Comparison of ENCODE assay signal across 1 cellular context in genomic region chr3:160565442-160566403, GRCh38.
TF ChIP-seq lines count a peak whose summit lies in the region.

Gene KPNA4 (minus strand): TSS chr3:160565571. CDS start chr3:160565282, 289 bp downstream.

TF ChIP-seq in HepG2, 621 proteins besides CTCF, POLR2A, EP300 and RAD21 (continued from another document and continues in another):
- no peak for TF ChIP-seq FIP1L1 (IDR thresholded peaks at IDR 0.05; ENCODE audit: borderline replicate concordance, insufficient read depth, low read depth, low read length)
- peak; percentile 85; the same call in 1 of the 2 replicates for TF ChIP-seq EED (CRISPR knock-in tag; IDR thresholded peaks at IDR 0.05)
- 0 out of 2 replicates have a peak, but pooled peaks have one; percentile 16 for TF ChIP-seq ZNF275 (CRISPR knock-in tag; IDR thresholded peaks at IDR 0.05; ENCODE audit: borderline replicate concordance)
- peak; percentile 31 for TF ChIP-seq ZFY (CRISPR knock-in tag; IDR thresholded peaks at IDR 0.05)
- peak; percentile 66; the same call in 1 of the 2 replicates for TF ChIP-seq TFDP1 (CRISPR knock-in tag; IDR thresholded peaks at IDR 0.05; ENCODE audit: borderline replicate concordance)
- TF ChIP-seq CREM (IDR thresholded peaks at IDR 0.05): no peak
- TF ChIP-seq CREM (CRISPR knock-in tag; IDR thresholded peaks at IDR 0.05): no peak
- TF ChIP-seq ZSCAN9 (CRISPR knock-in tag; IDR thresholded peaks at IDR 0.05; ENCODE audit: borderline replicate concordance): peak; percentile 39; the same call in 1 of the 2 replicates
- TF ChIP-seq PAX8 (CRISPR knock-in tag; IDR thresholded peaks at IDR 0.05; ENCODE audit: borderline replicate concordance): 0 out of 2 replicates have a peak, but pooled peaks have one; percentile 76
- TF ChIP-seq NR2F2 (IDR thresholded peaks at IDR 0.05; ENCODE audit: borderline replicate concordance, low read depth): 0 out of 2 replicates have a peak, but pooled peaks have one; percentile 12
- TF ChIP-seq ZNF30 (CRISPR knock-in tag; IDR thresholded peaks at IDR 0.05): no peak
- TF ChIP-seq MXD4 (CRISPR knock-in tag; IDR thresholded peaks at IDR 0.05): peak; percentile 94
- no peak for TF ChIP-seq ETV6 (CRISPR knock-in tag; conservative IDR thresholded peaks at IDR 0.05)
- no peak for TF ChIP-seq U2AF1 (optimal IDR thresholded peaks at IDR 0.05; ENCODE audit: low read depth, low read length)
- TF ChIP-seq SNRNP70 (IDR thresholded peaks at IDR 0.05; ENCODE audit: low read depth, low read length): no peak
- TF ChIP-seq ZNF180 (CRISPR knock-in tag; IDR thresholded peaks at IDR 0.05; ENCODE audit: borderline replicate concordance, low read depth): no peak
- no peak; the same call in 1 of the 2 replicates for TF ChIP-seq ZNF724P (CRISPR knock-in tag; IDR thresholded peaks at IDR 0.05; ENCODE audit: borderline replicate concordance)
- no peak for TF ChIP-seq SMARCC2 (IDR thresholded peaks at IDR 0.05)
- TF ChIP-seq ZNF766 (CRISPR knock-in tag; IDR thresholded peaks at IDR 0.05; ENCODE audit: borderline replicate concordance): 0 out of 2 replicates have a peak, but pooled peaks have one; percentile 34
- no peak for TF ChIP-seq ZNF160 (CRISPR knock-in tag; IDR thresholded peaks at IDR 0.05)
- no peak for TF ChIP-seq ZBTB20 (CRISPR knock-in tag; IDR thresholded peaks at IDR 0.05; ENCODE audit: borderline replicate concordance, low read depth)
- TF ChIP-seq PAF1 (CRISPR knock-in tag; IDR thresholded peaks at IDR 0.05): no peak
- TF ChIP-seq ZMYM3 (CRISPR knock-in tag; IDR thresholded peaks at IDR 0.05): no peak; the same call in 1 of the 2 replicates
- TF ChIP-seq LCORL (IDR thresholded peaks at IDR 0.05): no peak
- no peak for TF ChIP-seq LCORL (CRISPR knock-in tag; IDR thresholded peaks at IDR 0.05)
- TF ChIP-seq GATAD2A (CRISPR knock-in tag; IDR thresholded peaks at IDR 0.05): no peak
- no peak; the same call in none of the 2 replicates for TF ChIP-seq ZBED4 (CRISPR knock-in tag; IDR thresholded peaks at IDR 0.05; ENCODE audit: borderline replicate concordance)
- no peak for TF ChIP-seq FOXK2 (IDR thresholded peaks at IDR 0.05)
- no peak for TF ChIP-seq HNF4A (CRISPR knock-in tag; IDR thresholded peaks at IDR 0.05)
- TF ChIP-seq ZNF761 (CRISPR knock-in tag; conservative IDR thresholded peaks at IDR 0.05): 0 out of 2 replicates have a peak, but pooled peaks have one; percentile 46
- no peak; the same call in 1 of the 2 replicates for TF ChIP-seq BCL6 (CRISPR knock-in tag; IDR thresholded peaks at IDR 0.05)
- no peak for TF ChIP-seq NR2C2 (CRISPR knock-in tag; IDR thresholded peaks at IDR 0.05; ENCODE audit: borderline replicate concordance)
- peak; percentile 73 for TF ChIP-seq PHF20 (CRISPR knock-in tag; IDR thresholded peaks at IDR 0.05)
- no peak for TF ChIP-seq RNF219 (CRISPR knock-in tag; IDR thresholded peaks at IDR 0.05)
- TF ChIP-seq THAP9 (CRISPR knock-in tag; IDR thresholded peaks at IDR 0.05; ENCODE audit: borderline replicate concordance): peak; percentile 55; the same call in 1 of the 2 replicates
- no peak; the same call in 1 of the 2 replicates for TF ChIP-seq PAXIP1 (CRISPR knock-in tag; conservative IDR thresholded peaks at IDR 0.05)
- TF ChIP-seq BORCS8-MEF2B (CRISPR knock-in tag; IDR thresholded peaks at IDR 0.05): no peak
- peak; percentile 70; the same call in 1 of the 2 replicates for TF ChIP-seq TFE3 (CRISPR knock-in tag; IDR thresholded peaks at IDR 0.05)
- TF ChIP-seq ONECUT2 (CRISPR knock-in tag; IDR thresholded peaks at IDR 0.05): no peak
- no peak; the same call in 1 of the 2 replicates for TF ChIP-seq IRF1 (CRISPR knock-in tag; IDR thresholded peaks at IDR 0.05; ENCODE audit: low read depth)
- TF ChIP-seq CAMTA2 (CRISPR knock-in tag; IDR thresholded peaks at IDR 0.05; ENCODE audit: borderline replicate concordance): no peak
- TF ChIP-seq MXI1 (IDR thresholded peaks at IDR 0.05; ENCODE audit: borderline replicate concordance, low read depth, low read length): peak; percentile 94; the same call in 2 of the 3 replicates
- TF ChIP-seq FOSL1 (CRISPR knock-in tag; IDR thresholded peaks at IDR 0.05; ENCODE audit: borderline replicate concordance): 0 out of 2 replicates have a peak, but pooled peaks have one; percentile 38
- TF ChIP-seq ZNF619 (CRISPR knock-in tag; IDR thresholded peaks at IDR 0.05): no peak
- TF ChIP-seq ATF5 (CRISPR knock-in tag; IDR thresholded peaks at IDR 0.05; ENCODE audit: low read depth): no peak
